21 cellular contexts compared by ENCODE assay signal in the genomic region with DNA sequence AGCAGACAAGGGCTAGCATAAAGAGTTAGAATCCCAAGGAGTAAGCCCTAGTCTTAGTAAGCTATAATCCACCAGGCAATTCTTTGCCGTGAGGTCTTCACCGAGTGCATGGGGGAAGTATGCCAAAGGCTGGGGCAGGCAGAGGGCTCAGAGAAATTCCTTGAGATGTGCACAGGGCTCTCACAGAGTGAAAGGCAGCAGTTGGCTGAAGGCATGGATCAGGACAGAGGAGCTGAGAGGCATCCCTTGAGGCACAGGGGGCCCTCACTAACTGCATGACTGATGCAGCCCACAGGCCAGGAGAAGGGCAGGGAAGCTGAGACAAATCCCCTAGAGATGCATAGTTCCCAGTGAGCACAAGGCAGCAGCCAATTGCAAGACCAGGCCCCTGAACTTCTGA. TPM values are rescaled to one million over a fixed set of nuclear protein-coding genes. Genes with fewer than 3 reads are reported as not detected.
DNase-seq lines count a peak whose midpoint lies in the region; ATAC-seq and TF ChIP-seq lines count a peak whose summit lies in the region.
"Had no signal": no experiment of that assay in that cellular context is flagged by ENCODE, and none has a peak within 500 bp of the region (broad histone marks: within the 10 kb centered on the region; RNA-seq: fewer than 3 reads in every experiment).

No MANE protein-coding gene starts in this region.

- DNase-seq in stimulated activated naive CD8-positive, alpha-beta T cell treated with anti-CD3 and anti-CD28 coated beads, Interleukin-15, amount 100 ng/mL, for 72 hours = no peak
- DNase-seq in stimulated activated naive CD8-positive, alpha-beta T cell treated with anti-CD3 and anti-CD28 coated beads, Interleukin-15, Interleukin-2, amounts not matched to agents 100 U/mL and 50 U/mL, for 24 hours = no peak
- DNase-seq in WTC11 (ENCODE audit: low spot score) (peak; percentile 15), neuronal stem cell (ENCODE audit: low spot score) (peak; percentile 6)
- DNase-seq: 8988T; CD4-positive, alpha-beta memory T cell; DMS153; DMS79; GDM1; GM23248; H9 had no signal

- POLR2A ChIA-PET in WTC11 (lab: Charles Lee) = no interaction called here

- H2BK120ac ChIP-seq in neuronal stem cell (ENCODE audit: low read depth, low read length) = no peak overlapping the region

- no peak overlapping the region for H3K4me2 ChIP-seq in neuronal stem cell (ENCODE audit: insufficient read depth, low read length, poor library complexity, severe bottlenecking)
- H3K4me2 ChIP-seq: BLaER1 had no signal

- WGBS in neuronal stem cell (ENCODE audit: extremely low coverage in 2 of 2, insufficient read length in 2 of 2, insufficient replicate concordance in 1 of 2), 2 donors = no CpG with 5 or more reads among the region's 2 CpGs

- no peaks in the 10 kb centered on the region for H3K27me3 Mint-ChIP-seq in stimulated activated naive CD8-positive, alpha-beta T cell treated with anti-CD3 and anti-CD28 coated beads, Interleukin-15, amount 100 ng/mL, for 72 hours
- H3K27me3 Mint-ChIP-seq in WTC11 (ENCODE audit: low read depth) = no peaks in the 10 kb centered on the region; the same call in 1 of the 2 replicates
- H3K27me3 Mint-ChIP-seq: CD4-positive, alpha-beta memory T cell had no signal

- H3K4ac ChIP-seq in neuronal stem cell (ENCODE audit: low read length) = no peak overlapping the region

- no peak overlapping the region for H2AFZ ChIP-seq in neuronal stem cell (ENCODE audit: low read length)
- H2AFZ ChIP-seq: GM23248 had no signal

- H3K27ac ChIP-seq in neuronal stem cell (replicated peaks; ENCODE audit: low read length) = peak overlapping the region; percentile 15
- H3K27ac ChIP-seq: BLaER1, GM23248 had no signal

- ATAC-seq in stimulated activated naive CD8-positive, alpha-beta T cell treated with anti-CD3 and anti-CD28 coated beads, Interleukin-15, amount 100 ng/mL, for 72 hours = peak; percentile 26
- ATAC-seq in stimulated activated naive CD8-positive, alpha-beta T cell treated with anti-CD3 and anti-CD28 coated beads, Interleukin-15, Interleukin-2, amounts not matched to agents 100 U/mL and 50 U/mL, for 24 hours = no peak
- ATAC-seq in WTC11 = peak; percentile 79
- ATAC-seq in GM21576 (IDR thresholded peaks at IDR 0.05; ENCODE audit: unreplicated experiment) = no peak
- ATAC-seq in HG02885 (IDR thresholded peaks at IDR 0.05; ENCODE audit: poor library complexity, unreplicated experiment) = no peak
- ATAC-seq in GM19467 (IDR thresholded peaks at IDR 0.05; ENCODE audit: unreplicated experiment) = no peak
- ATAC-seq: HepG2 had no signal

- no peak overlapping the region for H3K27ac Mint-ChIP-seq in stimulated activated naive CD8-positive, alpha-beta T cell treated with anti-CD3 and anti-CD28 coated beads, Interleukin-15, amount 100 ng/mL, for 72 hours
- no peak overlapping the region for H3K27ac Mint-ChIP-seq in WTC11
- H3K27ac Mint-ChIP-seq: CD14-positive monocyte; CD4-positive, alpha-beta memory T cell; H9; IgD-negative memory B cell had no signal

- no peaks in the 10 kb centered on the region for H3K79me1 ChIP-seq in neuronal stem cell (ENCODE audit: low read depth, low read length)

- no peak overlapping the region for H3K23ac ChIP-seq in neuronal stem cell (ENCODE audit: low read depth, low read length, poor library complexity)

- H3K9me3 ChIP-seq in neuronal stem cell (replicated peaks in 1 of 2; ENCODE audit: control insufficient read depth in 2 of 2, insufficient read depth in 1 of 2, low read depth in 1 of 2, low read length in 2 of 2) = no peaks in the 10 kb centered on the region
- H3K9me3 ChIP-seq: BLaER1 had no signal

- no peaks in the 10 kb centered on the region for H3K4me1 Mint-ChIP-seq in stimulated activated naive CD8-positive, alpha-beta T cell treated with anti-CD3 and anti-CD28 coated beads, Interleukin-15, amount 100 ng/mL, for 72 hours
- no peaks in the 10 kb centered on the region for H3K4me1 Mint-ChIP-seq in WTC11
- H3K4me1 Mint-ChIP-seq: CD14-positive monocyte; CD4-positive, alpha-beta memory T cell; H9; IgD-negative memory B cell had no signal

- H2BK15ac ChIP-seq in neuronal stem cell (ENCODE audit: low read length) = no peak overlapping the region

- no peak overlapping the region for H3K4me3 ChIP-seq in neuronal stem cell (ENCODE audit: low read length in 2 of 2)
- H3K4me3 ChIP-seq: BLaER1, GM23248 had no signal

- H3K14ac ChIP-seq in neuronal stem cell (ENCODE audit: low read length) = no peak overlapping the region

- no peaks in the 10 kb centered on the region for H3K27me3 ChIP-seq in neuronal stem cell (ENCODE audit: control insufficient read depth in 3 of 3, insufficient read depth in 3 of 3, low read depth in 1 of 3, low read length in 3 of 3)
- H3K27me3 ChIP-seq: BLaER1 had no signal

- H2AK5ac ChIP-seq in neuronal stem cell (ENCODE audit: low read depth, low read length) = no peak overlapping the region

- H4K91ac ChIP-seq in neuronal stem cell (ENCODE audit: low read depth, low read length, poor library complexity) = no peak overlapping the region

- no peaks in the 10 kb centered on the region for H3K36me3 ChIP-seq in neuronal stem cell (replicated peaks in 1 of 2; ENCODE audit: control insufficient read depth in 2 of 2, insufficient read depth in 2 of 2, low read length in 2 of 2)
- H3K36me3 ChIP-seq: BLaER1 had no signal

- no peaks in the 10 kb centered on the region for H3K9me3 Mint-ChIP-seq in stimulated activated naive CD8-positive, alpha-beta T cell treated with anti-CD3 and anti-CD28 coated beads, Interleukin-15, amount 100 ng/mL, for 72 hours
- H3K9me3 Mint-ChIP-seq in WTC11 = no peaks in the 10 kb centered on the region
- H3K9me3 Mint-ChIP-seq: CD14-positive monocyte, H9, IgD-negative memory B cell had no signal

- no peak overlapping the region for H3K9ac ChIP-seq in neuronal stem cell (ENCODE audit: low read depth, low read length, poor library complexity)
- H3K9ac ChIP-seq: BLaER1, GM23248 had no signal

- CTCF ChIA-PET in WTC11 (lab: Charles Lee) = interaction anchor here (0.7 to 1.2 kb wide), 2 partner anchors 67 to 890 kb away, joined by 3 read pairs; no protein-coding TSS in a partner anchor

- no peaks in the 10 kb centered on the region for H3K36me3 Mint-ChIP-seq in WTC11
- H3K36me3 Mint-ChIP-seq: CD14-positive monocyte; CD4-positive, alpha-beta memory T cell; IgD-negative memory B cell had no signal

- H2BK12ac ChIP-seq in neuronal stem cell (ENCODE audit: low read length) = no peak overlapping the region

- no peak overlapping the region for H2BK5ac ChIP-seq in neuronal stem cell (ENCODE audit: low read length)

- H4K8ac ChIP-seq in neuronal stem cell (ENCODE audit: low read depth, low read length) = no peak overlapping the region

- no peak overlapping the region for H3K4me3 Mint-ChIP-seq in stimulated activated naive CD8-positive, alpha-beta T cell treated with anti-CD3 and anti-CD28 coated beads, Interleukin-15, amount 100 ng/mL, for 72 hours
- H3K4me3 Mint-ChIP-seq in WTC11 = no peak overlapping the region
- H3K4me3 Mint-ChIP-seq: CD14-positive monocyte; CD4-positive, alpha-beta memory T cell; H9; IgD-negative memory B cell had no signal

- no peaks in the 10 kb centered on the region for H3K4me1 ChIP-seq in neuronal stem cell (ENCODE audit: control insufficient read depth in 2 of 2, insufficient read depth in 1 of 2, low read depth in 1 of 2, low read length in 2 of 2)
- H3K4me1 ChIP-seq: BLaER1 had no signal

- TF ChIP-seq CTCF in WTC11 (IDR thresholded peaks at IDR 0.05) = no peak

- peak overlapping the region; percentile 85 for H3K18ac ChIP-seq in neuronal stem cell (ENCODE audit: low read length)

TF ChIP-seq in WTC11, 78 proteins besides CTCF, POLR2A, EP300 and RAD21 (continues in another document):
- TF ChIP-seq, protein P1, sequence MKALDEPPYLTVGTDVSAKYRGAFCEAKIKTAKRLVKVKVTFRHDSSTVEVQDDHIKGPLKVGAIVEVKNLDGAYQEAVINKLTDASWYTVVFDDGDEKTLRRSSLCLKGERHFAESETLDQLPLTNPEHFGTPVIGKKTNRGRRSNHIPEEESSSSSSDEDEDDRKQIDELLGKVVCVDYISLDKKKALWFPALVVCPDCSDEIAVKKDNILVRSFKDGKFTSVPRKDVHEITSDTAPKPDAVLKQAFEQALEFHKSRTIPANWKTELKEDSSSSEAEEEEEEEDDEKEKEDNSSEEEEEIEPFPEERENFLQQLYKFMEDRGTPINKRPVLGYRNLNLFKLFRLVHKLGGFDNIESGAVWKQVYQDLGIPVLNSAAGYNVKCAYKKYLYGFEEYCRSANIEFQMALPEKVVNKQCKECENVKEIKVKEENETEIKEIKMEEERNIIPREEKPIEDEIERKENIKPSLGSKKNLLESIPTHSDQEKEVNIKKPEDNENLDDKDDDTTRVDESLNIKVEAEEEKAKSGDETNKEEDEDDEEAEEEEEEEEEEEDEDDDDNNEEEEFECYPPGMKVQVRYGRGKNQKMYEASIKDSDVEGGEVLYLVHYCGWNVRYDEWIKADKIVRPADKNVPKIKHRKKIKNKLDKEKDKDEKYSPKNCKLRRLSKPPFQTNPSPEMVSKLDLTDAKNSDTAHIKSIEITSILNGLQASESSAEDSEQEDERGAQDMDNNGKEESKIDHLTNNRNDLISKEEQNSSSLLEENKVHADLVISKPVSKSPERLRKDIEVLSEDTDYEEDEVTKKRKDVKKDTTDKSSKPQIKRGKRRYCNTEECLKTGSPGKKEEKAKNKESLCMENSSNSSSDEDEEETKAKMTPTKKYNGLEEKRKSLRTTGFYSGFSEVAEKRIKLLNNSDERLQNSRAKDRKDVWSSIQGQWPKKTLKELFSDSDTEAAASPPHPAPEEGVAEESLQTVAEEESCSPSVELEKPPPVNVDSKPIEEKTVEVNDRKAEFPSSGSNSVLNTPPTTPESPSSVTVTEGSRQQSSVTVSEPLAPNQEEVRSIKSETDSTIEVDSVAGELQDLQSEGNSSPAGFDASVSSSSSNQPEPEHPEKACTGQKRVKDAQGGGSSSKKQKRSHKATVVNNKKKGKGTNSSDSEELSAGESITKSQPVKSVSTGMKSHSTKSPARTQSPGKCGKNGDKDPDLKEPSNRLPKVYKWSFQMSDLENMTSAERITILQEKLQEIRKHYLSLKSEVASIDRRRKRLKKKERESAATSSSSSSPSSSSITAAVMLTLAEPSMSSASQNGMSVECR (CRISPR knock-in tag; IDR thresholded peaks at IDR 0.05; ENCODE audit: borderline replicate concordance) = no peak
- no peak for TF ChIP-seq ZNF396 (CRISPR knock-in tag; IDR thresholded peaks at IDR 0.05; ENCODE audit: borderline replicate concordance)
- no peak for TF ChIP-seq ESRRA (CRISPR knock-in tag; IDR thresholded peaks at IDR 0.05; ENCODE audit: borderline replicate concordance)
- TF ChIP-seq ZNF423 (CRISPR knock-in tag; IDR thresholded peaks at IDR 0.05) = no peak
- no peak for TF ChIP-seq NR1H2 (CRISPR knock-in tag; IDR thresholded peaks at IDR 0.05)
- no peak for TF ChIP-seq CREM (CRISPR knock-in tag; IDR thresholded peaks at IDR 0.05)
- no peak for TF ChIP-seq TEAD1 (CRISPR knock-in tag; IDR thresholded peaks at IDR 0.05)
- TF ChIP-seq ELF4 (CRISPR knock-in tag; IDR thresholded peaks at IDR 0.05; ENCODE audit: low read depth) = no peak
- TF ChIP-seq ATF1 (CRISPR knock-in tag; IDR thresholded peaks at IDR 0.05) = no peak

RNA-seq across cellular contexts. Expression of gene PTH2R, which starts 34.1 kb away (rescaled TPM):
- total RNA-seq in WTC11 (2021) = 0.34 to 0.48 TPM (median 0.37 TPM) in 3 replicates
- polyA plus RNA-seq in neuronal stem cell (2013, experiment 1 of 2) = 0.06 TPM
- 0.01 TPM for polyA plus RNA-seq in neuronal stem cell (2013, experiment 2 of 2)
- total RNA-seq: A673, Daoy, GM23248 had no signal
- polyA plus RNA-seq: AG04450; CD4-positive, alpha-beta memory T cell; GM23248; HepG2 had no signal

Comparison
In these comparisons a context has a peak if more than half of its experiments do, and no peak if none do; other contexts are left out.
1. ATAC-seq: peak in stimulated activated naive CD8-positive, alpha-beta T cell treated with anti-CD3 and anti-CD28 coated beads, Interleukin-15, amount 100 ng/mL, for 72 hours (single experiment) and WTC11 (single experiment); none in stimulated activated naive CD8-positive, alpha-beta T cell treated with anti-CD3 and anti-CD28 coated beads, Interleukin-15, Interleukin-2, amounts not matched to agents 100 U/mL and 50 U/mL, for 24 hours (single experiment), GM21576 (single experiment), HG02885 (single experiment) and GM19467 (single experiment).
2. DNase-seq: peak in WTC11 (single experiment) and neuronal stem cell (single experiment); none in stimulated activated naive CD8-positive, alpha-beta T cell treated with anti-CD3 and anti-CD28 coated beads, Interleukin-15, amount 100 ng/mL, for 72 hours (0 of 2) and stimulated activated naive CD8-positive, alpha-beta T cell treated with anti-CD3 and anti-CD28 coated beads, Interleukin-15, Interleukin-2, amounts not matched to agents 100 U/mL and 50 U/mL, for 24 hours (single experiment).